In genomic region chr20:50215101-50215500, GRCh38 we compare ENCODE assay signal across 17 cellular contexts. TPM values are rescaled to one million over a fixed set of nuclear protein-coding genes. Genes with fewer than 3 reads are reported as not detected.
DNase-seq lines count a peak whose midpoint lies in the region; TF ChIP-seq lines count a peak whose summit lies in the region.
"Had no signal": no experiment of that assay in that cellular context is flagged by ENCODE, and none has a peak within 500 bp of the region (broad histone marks: within the 10 kb centered on the region; RNA-seq: fewer than 3 reads in every experiment).

No MANE protein-coding gene starts in this region.

- no peaks in the 10 kb centered on the region for H3K36me3 ChIP-seq in HEK293 (ENCODE audit: control insufficient read depth in 2 of 2, insufficient read depth in 1 of 2, low read length in 2 of 2)
- H3K36me3 ChIP-seq: spleen, WERI-Rb-1 had no signal

- H3K27me3 Mint-ChIP-seq in neural crest cell (ENCODE audit: low read depth) = peaks cover 8% of the 10 kb centered on the region
- peaks cover 17% of the 10 kb centered on the region for H3K27me3 Mint-ChIP-seq in activated CD4-positive, alpha-beta memory T cell treated with anti-CD3 and anti-CD28 coated beads, Interleukin-2, amount 10 ng/mL, durations not matched to agents 7 days and 5 days

- H3K9me3 ChIP-seq in HEK293 (ENCODE audit: control insufficient read depth, insufficient read depth, low read depth, low read length) = no peaks in the 10 kb centered on the region

- DNase-seq in AG20443 (ENCODE audit: low spot score) = peak; percentile 65
- peak; percentile 74 for DNase-seq in choroid plexus epithelial cell (ENCODE audit: low read depth)
- DNase-seq in neural crest cell (ENCODE audit: low read depth, low spot score) = no peak
- no peak for DNase-seq in NCI-H2029 (lab: John Stamatoyannopoulos, UW)
- DNase-seq in NCI-H82 treated with DMSO at 0.1 percent for 48 hours (lab: John Stamatoyannopoulos, UW; ENCODE audit: unreplicated experiment) = no peak
- DNase-seq in T-helper 2 cell = no peak
- no peak for DNase-seq in activated CD4-positive, alpha-beta memory T cell treated with anti-CD3 and anti-CD28 coated beads, Interleukin-2, amount 10 ng/mL, durations not matched to agents 7 days and 5 days
- DNase-seq: amygdala; cortex of kidney; erythroblast; left cardiac atrium; NCI-H510A; OCI-M1; spleen; stimulated activated naive CD4-positive, alpha-beta T cell treated with Interleukin-2 at 50 U/mL for 16 hours; WERI-Rb-1 had no signal

- no peak overlapping the region for H3K4me3 Mint-ChIP-seq in neural crest cell
- no peak overlapping the region for H3K4me3 Mint-ChIP-seq in activated CD4-positive, alpha-beta memory T cell treated with anti-CD3 and anti-CD28 coated beads, Interleukin-2, amount 10 ng/mL, durations not matched to agents 7 days and 5 days

- H3K27ac Mint-ChIP-seq in neural crest cell (ENCODE audit: unreplicated experiment) = peak overlapping the region; percentile 53
- H3K27ac Mint-ChIP-seq in activated CD4-positive, alpha-beta memory T cell treated with anti-CD3 and anti-CD28 coated beads, Interleukin-2, amount 10 ng/mL, durations not matched to agents 7 days and 5 days = no peak overlapping the region

- no peaks in the 10 kb centered on the region for H3K36me3 Mint-ChIP-seq in neural crest cell (ENCODE audit: low read depth)
- no peaks in the 10 kb centered on the region for H3K36me3 Mint-ChIP-seq in activated CD4-positive, alpha-beta memory T cell treated with anti-CD3 and anti-CD28 coated beads, Interleukin-2, amount 10 ng/mL, durations not matched to agents 7 days and 5 days (ENCODE audit: low read depth)

- no peak overlapping the region for H3K27ac ChIP-seq in HEK293 (ENCODE audit: extremely low read depth, low read depth, low read length)
- H3K27ac ChIP-seq: spleen, WERI-Rb-1 had no signal

- no peaks in the 10 kb centered on the region for H3K9me3 Mint-ChIP-seq in neural crest cell
- no peaks in the 10 kb centered on the region for H3K9me3 Mint-ChIP-seq in activated CD4-positive, alpha-beta memory T cell treated with anti-CD3 and anti-CD28 coated beads, Interleukin-2, amount 10 ng/mL, durations not matched to agents 7 days and 5 days

- POLR2A ChIA-PET in HEK293 (lab: Yijun Ruan, JAX) = no interaction called here
- POLR2A ChIA-PET in activated CD4-positive, alpha-beta memory T cell treated with anti-CD3 and anti-CD28 coated beads, Interleukin-2, amount 10 ng/mL, durations not matched to agents 7 days and 5 days (lab: Charles Lee) = no interaction called here

- no peaks in the 10 kb centered on the region for H3K4me1 ChIP-seq in HEK293 (ENCODE audit: control insufficient read depth, insufficient read depth, low read length)

- H3K4me1 Mint-ChIP-seq in neural crest cell = peaks cover 10% of the 10 kb centered on the region
- peaks cover 28% of the 10 kb centered on the region for H3K4me1 Mint-ChIP-seq in activated CD4-positive, alpha-beta memory T cell treated with anti-CD3 and anti-CD28 coated beads, Interleukin-2, amount 10 ng/mL, durations not matched to agents 7 days and 5 days

- TF ChIP-seq CTCF in HEK293 (tag by site-specific recombination; IDR thresholded peaks at IDR 0.05) (no peak), choroid plexus epithelial cell (conservative IDR thresholded peaks at IDR 0.05; ENCODE audit: low read depth, low read length) (no peak), neural crest cell (conservative IDR thresholded peaks at IDR 0.05) (no peak)

- H3K4me3 ChIP-seq in HEK293 (ENCODE audit: low read depth, low read length) (no peak overlapping the region), choroid plexus epithelial cell (ENCODE audit: low read depth, low read length) (no peak overlapping the region)
- H3K4me3 ChIP-seq: spleen had no signal

- CTCF ChIA-PET in HEK293 (lab: Yijun Ruan, JAX) = no interaction called here
- CTCF ChIA-PET in activated CD4-positive, alpha-beta memory T cell treated with anti-CD3 and anti-CD28 coated beads, Interleukin-2, amount 10 ng/mL, durations not matched to agents 7 days and 5 days (lab: Charles Lee) = no interaction called here

TF ChIP-seq in HEK293, 187 proteins besides CTCF, POLR2A, EP300 and RAD21:
- TF ChIP-seq ZNF626 (tag by site-specific recombination; IDR thresholded peaks at IDR 0.05) (no peak), ZNF792 (tag by site-specific recombination; IDR thresholded peaks at IDR 0.05) (no peak), ZNF211 (tag by site-specific recombination; IDR thresholded peaks at IDR 0.05; ENCODE audit: low read depth) (no peak), GLIS1 (tag by site-specific recombination; IDR thresholded peaks at IDR 0.05) (peak; percentile 31; the same call in 1 of the 2 replicates), ZSCAN5A (tag by site-specific recombination; IDR thresholded peaks at IDR 0.05) (no peak), ZNF623 (tag by site-specific recombination; IDR thresholded peaks at IDR 0.05) (no peak), ZIC2 (tag by site-specific recombination; IDR thresholded peaks at IDR 0.05) (peak; percentile 79), OVOL3 (tag by site-specific recombination; IDR thresholded peaks at IDR 0.05) (no peak)
- TF ChIP-seq, protein P1, sequence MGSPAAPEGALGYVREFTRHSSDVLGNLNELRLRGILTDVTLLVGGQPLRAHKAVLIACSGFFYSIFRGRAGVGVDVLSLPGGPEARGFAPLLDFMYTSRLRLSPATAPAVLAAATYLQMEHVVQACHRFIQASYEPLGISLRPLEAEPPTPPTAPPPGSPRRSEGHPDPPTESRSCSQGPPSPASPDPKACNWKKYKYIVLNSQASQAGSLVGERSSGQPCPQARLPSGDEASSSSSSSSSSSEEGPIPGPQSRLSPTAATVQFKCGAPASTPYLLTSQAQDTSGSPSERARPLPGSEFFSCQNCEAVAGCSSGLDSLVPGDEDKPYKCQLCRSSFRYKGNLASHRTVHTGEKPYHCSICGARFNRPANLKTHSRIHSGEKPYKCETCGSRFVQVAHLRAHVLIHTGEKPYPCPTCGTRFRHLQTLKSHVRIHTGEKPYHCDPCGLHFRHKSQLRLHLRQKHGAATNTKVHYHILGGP (tag by site-specific recombination; IDR thresholded peaks at IDR 0.05) = no peak
TF ChIP-seq in HEK293: peak in this region for 2.

RNA-seq across cellular contexts. Expression of gene CEBPB, which starts 24.5 kb away (rescaled TPM):
- total RNA-seq in neural crest cell = 7.6 and 7.8 TPM in 2 replicates
- 10 to 100 TPM; 36.5 to 37.5 TPM for total RNA-seq in activated CD4-positive, alpha-beta memory T cell treated with anti-CD3 and anti-CD28 coated beads, Interleukin-2, amount 10 ng/mL, durations not matched to agents 7 days and 5 days

Comparison
In these comparisons a context has a peak if more than half of its experiments do, and no peak if none do; other contexts are left out.
1. DNase-seq: peak in AG20443 (single experiment) and choroid plexus epithelial cell (single experiment); none in neural crest cell (single experiment), NCI-H2029 (single experiment), NCI-H82 treated with DMSO at 0.1 percent for 48 hours (single experiment), T-helper 2 cell (0 of 5) and activated CD4-positive, alpha-beta memory T cell treated with anti-CD3 and anti-CD28 coated beads, Interleukin-2, amount 10 ng/mL, durations not matched to agents 7 days and 5 days (single experiment).